8 cellular contexts compared by ENCODE assay signal in the genomic region with DNA sequence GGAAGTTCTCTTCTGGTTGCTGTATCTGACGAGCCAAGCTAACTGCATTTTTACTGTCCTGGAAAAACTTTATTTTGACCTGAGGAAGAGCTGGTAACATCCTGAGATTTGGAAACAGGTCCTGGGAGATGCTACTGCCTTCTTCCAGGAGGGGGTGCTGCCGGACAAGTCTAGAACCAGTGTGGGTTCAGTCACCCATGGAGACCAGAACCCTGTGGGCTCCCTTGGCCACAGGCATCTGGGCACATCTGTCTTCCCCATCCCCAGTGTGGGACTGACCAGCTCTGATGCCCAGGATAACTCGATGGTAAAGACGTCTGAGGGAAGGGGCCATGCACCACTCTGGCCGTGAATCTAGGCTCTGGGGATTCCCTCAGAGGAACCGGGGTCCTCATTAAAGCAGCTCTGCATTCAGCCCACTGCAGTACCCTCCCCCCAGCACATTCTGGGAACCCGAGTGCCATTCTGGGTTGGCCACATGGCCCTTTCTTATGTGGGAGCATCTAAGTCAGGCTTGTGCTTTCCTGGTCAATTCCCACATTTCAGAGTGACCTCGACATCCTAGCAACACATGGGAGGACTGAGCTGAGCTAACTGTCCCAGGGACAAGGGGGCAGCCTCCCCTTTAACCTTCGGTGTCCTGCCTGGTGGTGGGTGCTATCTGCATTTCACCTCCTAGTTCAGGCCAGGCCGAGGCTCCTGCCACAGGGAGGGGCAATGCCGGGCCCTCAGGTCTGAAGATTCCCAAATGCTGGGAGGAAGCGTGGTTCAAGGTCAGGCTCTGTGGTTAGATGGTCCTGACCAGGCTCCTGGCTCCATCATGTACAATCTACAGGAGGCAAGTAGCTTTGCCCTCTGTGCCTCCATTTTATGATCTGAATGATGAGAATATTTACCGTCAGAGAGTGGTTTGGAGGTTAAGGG. TPM values are rescaled to one million over a fixed set of nuclear protein-coding genes. Genes with fewer than 3 reads are reported as not detected.
DNase-seq lines count a peak whose midpoint lies in the region; ATAC-seq and TF ChIP-seq lines count a peak whose summit lies in the region.

No MANE protein-coding gene starts in this region.

- H3K23ac ChIP-seq in mesenchymal stem cell (ENCODE audit: low read length in 2 of 2) = no peak overlapping the region

- H2BK5ac ChIP-seq in mesenchymal stem cell (ENCODE audit: low read depth, low read length, poor library complexity, severe bottlenecking) = no peak overlapping the region

- no peak overlapping the region for H3K4me2 ChIP-seq in mesenchymal stem cell (ENCODE audit: low read length, poor library complexity, severe bottlenecking)

- peak overlapping the region in 1 of 2 experiments; percentile 31 for H2BK12ac ChIP-seq in mesenchymal stem cell (ENCODE audit: low read length in 2 of 2)

- no peak overlapping the region for H3K4me3 ChIP-seq in NB4 (ENCODE audit: low read depth, low read length)
- H3K4me3 ChIP-seq in endocrine pancreas (ENCODE audit: control insufficient read depth, insufficient read depth, low read length) = no peak overlapping the region
- no peak overlapping the region for H3K4me3 ChIP-seq in mesenchymal stem cell (ENCODE audit: insufficient read depth in 1 of 2, low read depth in 1 of 2, low read length in 2 of 2)

- peaks cover 2% of the 10 kb centered on the region for H3K79me1 ChIP-seq in mesenchymal stem cell (replicated peaks; ENCODE audit: low read length, poor library complexity, severe bottlenecking)

- H3K27me3 ChIP-seq in endocrine pancreas (ENCODE audit: control insufficient read depth, insufficient read depth, low read length) (no peaks in the 10 kb centered on the region), mesenchymal stem cell (ENCODE audit: control insufficient read depth in 1 of 2, insufficient read depth in 1 of 2, low read length in 2 of 2) (no peaks in the 10 kb centered on the region)

- no peak for ATAC-seq in GM19395 (IDR thresholded peaks at IDR 0.05; ENCODE audit: unreplicated experiment)

- no peak overlapping the region for H4K91ac ChIP-seq in mesenchymal stem cell (ENCODE audit: low read length)

- no peak overlapping the region for H2BK120ac ChIP-seq in mesenchymal stem cell (ENCODE audit: low read depth, low read length)

- H3K9ac ChIP-seq in endocrine pancreas (ENCODE audit: control insufficient read depth, insufficient read depth, low read length) = peak overlapping the region; percentile 54
- peak overlapping the region; percentile 38 for H3K9ac ChIP-seq in mesenchymal stem cell (ENCODE audit: low read length)

- no peak for TF ChIP-seq POLR2A in NB4 (IDR thresholded peaks at IDR 0.05; ENCODE audit: extremely low read depth, insufficient read length)

- peaks cover 5% of the 10 kb centered on the region for H3K4me1 ChIP-seq in endocrine pancreas (ENCODE audit: control insufficient read depth, insufficient read depth, low read length)
- peaks cover 27% of the 10 kb centered on the region for H3K4me1 ChIP-seq in mesenchymal stem cell (ENCODE audit: control insufficient read depth, insufficient read depth, low read depth, low read length)

- no peak overlapping the region for H2AFZ ChIP-seq in mesenchymal stem cell (ENCODE audit: low read depth, low read length)

- no peak overlapping the region for H3K27ac ChIP-seq in mesenchymal stem cell (ENCODE audit: low read length, poor library complexity, severe bottlenecking)

- no peak overlapping the region for H4K8ac ChIP-seq in mesenchymal stem cell (ENCODE audit: low read length)

- H3K9me3 ChIP-seq in endocrine pancreas (ENCODE audit: control insufficient read depth, low read length) (no peaks in the 10 kb centered on the region), mesenchymal stem cell (ENCODE audit: control insufficient read depth, low read length) (no peaks in the 10 kb centered on the region)

- H2BK15ac ChIP-seq in mesenchymal stem cell (ENCODE audit: low read depth, poor library complexity, severe bottlenecking) = peak overlapping the region; percentile 70

- H3K4ac ChIP-seq in mesenchymal stem cell (ENCODE audit: low read depth in 1 of 2, low read length in 2 of 2) = no peak overlapping the region

- peak; percentile 91 for TF ChIP-seq CTCF in NB4 (IDR thresholded peaks at IDR 0.05; ENCODE audit: low read depth, low read length)

- DNase-seq in NCI-H2171 treated with DMSO at 0.1 percent for 48 hours (lab: John Stamatoyannopoulos, UW) (peak; percentile 12), NCI-H2171 (lab: John Stamatoyannopoulos, UW) (no peak), NB4 (ENCODE audit: low read depth) (peak; percentile 75), mesenchymal stem cell (peak; percentile 76), superior temporal gyrus (ENCODE audit: extremely low spot score) (peak; percentile 77)
- DNase-seq in activated CD4-positive, alpha-beta T cell treated with anti-CD3 and anti-CD28 coated beads for 48 hours = peak; percentile 71

- H3K36me3 ChIP-seq in endocrine pancreas (ENCODE audit: control insufficient read depth, insufficient read depth, low read length) = no peaks in the 10 kb centered on the region
- peaks cover 14 to 25% of the 10 kb centered on the region in 2 experiments for H3K36me3 ChIP-seq in mesenchymal stem cell (ENCODE audit: control insufficient read depth in 1 of 2, insufficient read depth in 2 of 2, low read depth in 1 of 2, low read length in 2 of 2)

- peak overlapping the region; percentile 50 for H2AK5ac ChIP-seq in mesenchymal stem cell (ENCODE audit: low read length, severe bottlenecking)

- WGBS in mesenchymal stem cell = 70% methylated on average over 12 of the region's 13 CpGs

- H3K18ac ChIP-seq in mesenchymal stem cell (ENCODE audit: low read depth in 1 of 2, low read length in 2 of 2) = no peak overlapping the region

- H3K14ac ChIP-seq in mesenchymal stem cell (ENCODE audit: low read length in 2 of 2) = peak overlapping the region in 1 of 2 experiments; percentile 18

RNA-seq across cellular contexts. Expression of a gene that starts 6.4 kb away (rescaled TPM):
- 2.3 TPM for polyA plus RNA-seq in mesenchymal stem cell (2013, experiment 1 of 2)
- 1.8 TPM for polyA plus RNA-seq in mesenchymal stem cell (2013, experiment 2 of 2)

RNA-seq across cellular contexts. Expression of a gene that starts 6.5 kb away (rescaled TPM):
- polyA plus RNA-seq in mesenchymal stem cell (2013, experiment 1 of 2) = 7.9 TPM
- 9.0 TPM for polyA plus RNA-seq in mesenchymal stem cell (2013, experiment 2 of 2)

RNA-seq across cellular contexts. Expression of a gene that starts 12.2 kb away (rescaled TPM):
- 0.28 TPM for polyA plus RNA-seq in mesenchymal stem cell (2013, experiment 1 of 2)
- polyA plus RNA-seq in mesenchymal stem cell (2013, experiment 2 of 2) = 0.32 TPM

RNA-seq across cellular contexts. Expression of a gene that starts 12.9 kb away (rescaled TPM):
- polyA plus RNA-seq in mesenchymal stem cell (2013, experiment 1 of 2) = 13.6 TPM
- polyA plus RNA-seq in mesenchymal stem cell (2013, experiment 2 of 2) = 13.9 TPM

RNA-seq across cellular contexts. Expression of a gene that starts 28.1 kb away (rescaled TPM):
- 0.48 TPM for polyA plus RNA-seq in mesenchymal stem cell (2013, experiment 1 of 2)
- 0.48 TPM for polyA plus RNA-seq in mesenchymal stem cell (2013, experiment 2 of 2)
